In genomic region chr21:26835027-26835713, GRCh38 we compare ENCODE assay signal across 1 cellular context.
TF ChIP-seq lines count a peak whose summit lies in the region.

No MANE protein-coding gene starts in this region.

TF ChIP-seq in HEK293, 187 proteins besides CTCF, POLR2A, EP300 and RAD21 (continued from another document and continues in another):
- TF ChIP-seq ZNF837 (tag by site-specific recombination; IDR thresholded peaks at IDR 0.05) (no peak), SCRT1 (tag by site-specific recombination; IDR thresholded peaks at IDR 0.05; ENCODE audit: borderline replicate concordance) (no peak), IKZF3 (tag by site-specific recombination; IDR thresholded peaks at IDR 0.05) (peak; percentile 68), ZNF404 (tag by site-specific recombination; IDR thresholded peaks at IDR 0.05) (no peak), TRIM28 (IDR thresholded peaks at IDR 0.05; ENCODE audit: borderline replicate concordance, low read length) (no peak), ZNF510 (tag by site-specific recombination; IDR thresholded peaks at IDR 0.05; ENCODE audit: insufficient replicate concordance) (no peak), ZNF623 (tag by site-specific recombination; IDR thresholded peaks at IDR 0.05) (no peak), ZNF521 (tag by site-specific recombination; IDR thresholded peaks at IDR 0.05) (no peak), ZNF704 (tag by site-specific recombination; IDR thresholded peaks at IDR 0.05) (no peak), ZNF530 (tag by site-specific recombination; IDR thresholded peaks at IDR 0.05; ENCODE audit: low read depth) (no peak), HOXA7 (CRISPR knock-in tag; IDR thresholded peaks at IDR 0.05; ENCODE audit: borderline replicate concordance) (no peak), ZNF423 (tag by site-specific recombination; IDR thresholded peaks at IDR 0.05) (no peak), ZNF174 (tag by site-specific recombination; IDR thresholded peaks at IDR 0.05) (no peak), ZBTB10 (tag by site-specific recombination; IDR thresholded peaks at IDR 0.05) (no peak), ZNF580 (tag by site-specific recombination; IDR thresholded peaks at IDR 0.05) (no peak), ZSCAN23 (tag by site-specific recombination; IDR thresholded peaks at IDR 0.05) (no peak), KLF9 (tag by site-specific recombination; IDR thresholded peaks at IDR 0.05; ENCODE audit: low read depth) (peak; percentile 29; the same call in 1 of the 2 replicates), ZBTB1 (tag by site-specific recombination; IDR thresholded peaks at IDR 0.05) (no peak), ZNF677 (tag by site-specific recombination; IDR thresholded peaks at IDR 0.05) (no peak), ZNF274 (IDR thresholded peaks at IDR 0.05; ENCODE audit: low read length) (no peak), ZNF274 (tag by site-specific recombination; IDR thresholded peaks at IDR 0.05; ENCODE audit: borderline replicate concordance) (no peak), WT1 (tag by site-specific recombination; IDR thresholded peaks at IDR 0.05) (no peak), ZSCAN4 (tag by site-specific recombination; IDR thresholded peaks at IDR 0.05) (no peak), SP2 (tag by site-specific recombination; IDR thresholded peaks at IDR 0.05) (no peak), ZIC2 (tag by site-specific recombination; IDR thresholded peaks at IDR 0.05) (no peak), REPIN1 (tag by site-specific recombination; IDR thresholded peaks at IDR 0.05; ENCODE audit: low read depth) (no peak), ZNF707 (tag by site-specific recombination; IDR thresholded peaks at IDR 0.05) (no peak), ZNF266 (tag by site-specific recombination; IDR thresholded peaks at IDR 0.05; ENCODE audit: low read depth) (no peak), ZNF223 (tag by site-specific recombination; IDR thresholded peaks at IDR 0.05) (no peak), ZNF624 (tag by site-specific recombination; IDR thresholded peaks at IDR 0.05) (no peak), ZSCAN5A (tag by site-specific recombination; IDR thresholded peaks at IDR 0.05) (no peak), ZSCAN30 (tag by site-specific recombination; IDR thresholded peaks at IDR 0.05) (no peak), ZSCAN16 (tag by site-specific recombination; IDR thresholded peaks at IDR 0.05) (no peak), ZNF558 (tag by site-specific recombination; IDR thresholded peaks at IDR 0.05) (no peak), ELK4 (IDR thresholded peaks at IDR 0.05; ENCODE audit: borderline replicate concordance, low read depth, low read length) (no peak), ZNF114 (tag by site-specific recombination; IDR thresholded peaks at IDR 0.05) (no peak), ZFP37 (tag by site-specific recombination; IDR thresholded peaks at IDR 0.05) (no peak), ZNF202 (tag by site-specific recombination; IDR thresholded peaks at IDR 0.05; ENCODE audit: borderline replicate concordance) (no peak), ZNF248 (tag by site-specific recombination; IDR thresholded peaks at IDR 0.05) (no peak), MEIS1 (CRISPR knock-in tag; IDR thresholded peaks at IDR 0.05; ENCODE audit: borderline replicate concordance) (no peak), ZNF747 (tag by site-specific recombination; IDR thresholded peaks at IDR 0.05) (no peak), ZNF391 (tag by site-specific recombination; IDR thresholded peaks at IDR 0.05; ENCODE audit: borderline replicate concordance, low read depth) (no peak), ZNF354C (tag by site-specific recombination; IDR thresholded peaks at IDR 0.05; ENCODE audit: borderline replicate concordance, low read depth) (no peak), ZNF792 (tag by site-specific recombination; IDR thresholded peaks at IDR 0.05) (no peak)
- TF ChIP-seq, protein P1, sequence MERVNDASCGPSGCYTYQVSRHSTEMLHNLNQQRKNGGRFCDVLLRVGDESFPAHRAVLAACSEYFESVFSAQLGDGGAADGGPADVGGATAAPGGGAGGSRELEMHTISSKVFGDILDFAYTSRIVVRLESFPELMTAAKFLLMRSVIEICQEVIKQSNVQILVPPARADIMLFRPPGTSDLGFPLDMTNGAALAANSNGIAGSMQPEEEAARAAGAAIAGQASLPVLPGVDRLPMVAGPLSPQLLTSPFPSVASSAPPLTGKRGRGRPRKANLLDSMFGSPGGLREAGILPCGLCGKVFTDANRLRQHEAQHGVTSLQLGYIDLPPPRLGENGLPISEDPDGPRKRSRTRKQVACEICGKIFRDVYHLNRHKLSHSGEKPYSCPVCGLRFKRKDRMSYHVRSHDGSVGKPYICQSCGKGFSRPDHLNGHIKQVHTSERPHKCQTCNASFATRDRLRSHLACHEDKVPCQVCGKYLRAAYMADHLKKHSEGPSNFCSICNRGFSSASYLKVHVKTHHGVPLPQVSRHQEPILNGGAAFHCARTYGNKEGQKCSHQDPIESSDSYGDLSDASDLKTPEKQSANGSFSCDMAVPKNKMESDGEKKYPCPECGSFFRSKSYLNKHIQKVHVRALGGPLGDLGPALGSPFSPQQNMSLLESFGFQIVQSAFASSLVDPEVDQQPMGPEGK (tag by site-specific recombination; IDR thresholded peaks at IDR 0.05), result no peak
- TF ChIP-seq, protein P2, sequence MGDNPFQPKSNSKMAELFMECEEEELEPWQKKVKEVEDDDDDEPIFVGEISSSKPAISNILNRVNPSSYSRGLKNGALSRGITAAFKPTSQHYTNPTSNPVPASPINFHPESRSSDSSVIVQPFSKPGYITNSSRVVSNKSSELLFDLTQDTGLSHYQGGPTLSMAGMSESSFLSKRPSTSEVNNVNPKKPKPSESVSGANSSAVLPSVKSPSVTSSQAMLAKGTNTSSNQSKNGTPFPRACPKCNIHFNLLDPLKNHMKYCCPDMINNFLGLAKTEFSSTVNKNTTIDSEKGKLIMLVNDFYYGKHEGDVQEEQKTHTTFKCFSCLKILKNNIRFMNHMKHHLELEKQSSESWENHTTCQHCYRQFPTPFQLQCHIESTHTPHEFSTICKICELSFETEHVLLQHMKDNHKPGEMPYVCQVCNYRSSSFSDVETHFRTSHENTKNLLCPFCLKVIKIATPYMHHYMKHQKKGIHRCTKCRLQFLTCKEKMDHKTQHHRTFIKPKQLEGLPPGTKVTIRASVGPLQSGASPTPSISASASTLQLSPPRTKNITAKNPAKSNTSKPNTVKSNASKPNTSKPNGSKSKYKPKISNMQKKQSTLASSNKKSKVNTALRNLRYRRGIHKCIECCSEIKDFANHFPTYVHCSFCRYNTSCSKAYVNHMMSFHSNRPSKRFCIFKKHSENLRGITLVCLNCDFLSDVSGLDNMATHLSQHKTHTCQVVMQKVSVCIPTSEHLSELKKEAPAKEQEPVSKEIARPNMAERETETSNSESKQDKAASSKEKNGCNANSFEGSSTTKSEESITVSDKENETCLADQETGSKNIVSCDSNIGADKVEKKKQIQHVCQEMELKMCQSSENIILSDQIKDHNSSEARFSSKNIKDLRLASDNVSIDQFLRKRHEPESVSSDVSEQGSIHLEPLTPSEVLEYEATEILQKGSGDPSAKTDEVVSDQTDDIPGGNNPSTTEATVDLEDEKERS (tag by site-specific recombination; IDR thresholded peaks at IDR 0.05), result no peak
- TF ChIP-seq, protein P3, sequence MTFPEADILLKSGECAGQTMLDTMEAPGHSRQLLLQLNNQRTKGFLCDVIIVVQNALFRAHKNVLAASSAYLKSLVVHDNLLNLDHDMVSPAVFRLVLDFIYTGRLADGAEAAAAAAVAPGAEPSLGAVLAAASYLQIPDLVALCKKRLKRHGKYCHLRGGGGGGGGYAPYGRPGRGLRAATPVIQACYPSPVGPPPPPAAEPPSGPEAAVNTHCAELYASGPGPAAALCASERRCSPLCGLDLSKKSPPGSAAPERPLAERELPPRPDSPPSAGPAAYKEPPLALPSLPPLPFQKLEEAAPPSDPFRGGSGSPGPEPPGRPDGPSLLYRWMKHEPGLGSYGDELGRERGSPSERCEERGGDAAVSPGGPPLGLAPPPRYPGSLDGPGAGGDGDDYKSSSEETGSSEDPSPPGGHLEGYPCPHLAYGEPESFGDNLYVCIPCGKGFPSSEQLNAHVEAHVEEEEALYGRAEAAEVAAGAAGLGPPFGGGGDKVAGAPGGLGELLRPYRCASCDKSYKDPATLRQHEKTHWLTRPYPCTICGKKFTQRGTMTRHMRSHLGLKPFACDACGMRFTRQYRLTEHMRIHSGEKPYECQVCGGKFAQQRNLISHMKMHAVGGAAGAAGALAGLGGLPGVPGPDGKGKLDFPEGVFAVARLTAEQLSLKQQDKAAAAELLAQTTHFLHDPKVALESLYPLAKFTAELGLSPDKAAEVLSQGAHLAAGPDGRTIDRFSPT (tag by site-specific recombination; IDR thresholded peaks at IDR 0.05), result no peak
- TF ChIP-seq, protein P4, sequence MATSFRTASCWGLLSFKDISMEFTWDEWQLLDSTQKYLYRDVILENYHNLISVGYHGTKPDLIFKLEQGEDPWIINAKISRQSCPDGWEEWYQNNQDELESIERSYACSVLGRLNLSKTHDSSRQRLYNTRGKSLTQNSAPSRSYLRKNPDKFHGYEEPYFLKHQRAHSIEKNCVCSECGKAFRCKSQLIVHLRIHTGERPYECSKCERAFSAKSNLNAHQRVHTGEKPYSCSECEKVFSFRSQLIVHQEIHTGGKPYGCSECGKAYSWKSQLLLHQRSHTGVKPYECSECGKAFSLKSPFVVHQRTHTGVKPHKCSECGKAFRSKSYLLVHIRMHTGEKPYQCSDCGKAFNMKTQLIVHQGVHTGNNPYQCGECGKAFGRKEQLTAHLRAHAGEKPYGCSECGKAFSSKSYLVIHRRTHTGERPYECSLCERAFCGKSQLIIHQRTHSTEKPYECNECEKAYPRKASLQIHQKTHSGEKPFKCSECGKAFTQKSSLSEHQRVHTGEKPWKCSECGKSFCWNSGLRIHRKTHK (tag by site-specific recombination; IDR thresholded peaks at IDR 0.05), result no peak
